In genomic region chr6:20217476-20217855, GRCh38 we compare ENCODE assay signal across 12 cellular contexts. TPM values are rescaled to one million over a fixed set of nuclear protein-coding genes. Genes with fewer than 3 reads are reported as not detected.
DNase-seq lines count a peak whose midpoint lies in the region; ATAC-seq and TF ChIP-seq lines count a peak whose summit lies in the region.
"Had no signal": no experiment of that assay in that cellular context is flagged by ENCODE, and none has a peak within 500 bp of the region (broad histone marks: within the 10 kb centered on the region; RNA-seq: fewer than 3 reads in every experiment).

No MANE protein-coding gene starts in this region.

- TF ChIP-seq EP300 in stomach (IDR thresholded peaks at IDR 0.05): no peak

- H3K9me3 ChIP-seq in heart left ventricle: no peaks in the 10 kb centered on the region
- no peaks in the 10 kb centered on the region for H3K9me3 ChIP-seq in stomach

- H3K4me1 ChIP-seq in heart left ventricle (peaks cover 5 to 33% (median 19%) of the 10 kb centered on the region in 12 donors), stomach (peaks cover 20 to 29% (median 26%) of the 10 kb centered on the region in 4 donors)

- TF ChIP-seq CTCF in heart left ventricle (IDR thresholded peaks at IDR 0.05): no peak
- TF ChIP-seq CTCF in stomach (IDR thresholded peaks at IDR 0.05): no peak

- DNase-seq in NCI-H1436 (lab: John Stamatoyannopoulos, UW) (peak; percentile 44), RPMI8226 (peak; percentile 22), heart left ventricle (peak in 2 of 5 donors; percentile 33 to 50), stomach (no peak), UCSD-AML1 (lab: John Stamatoyannopoulos, UW; ENCODE audit: unreplicated experiment) (no peak), NCI-H510A treated with DMSO at 0.1 percent for 48 hours (lab: John Stamatoyannopoulos, UW) (no peak)
- DNase-seq in stimulated activated CD4-positive, alpha-beta T cell treated with anti-CD3 and anti-CD28 coated beads, Interleukin-4, amount 100 ng/mL, for 24 hours: no peak
- DNase-seq: activated naive CD8-positive, alpha-beta T cell treated with anti-CD3 and anti-CD28 coated beads, Interleukin-2, amount 10 ng/mL, durations not matched to agents 7 days and 5 days; effector CD8-positive, alpha-beta T cell; EL; HFFc6 had no signal

- TF ChIP-seq POLR2A in heart left ventricle (IDR thresholded peaks at IDR 0.05) (no peak), stomach (IDR thresholded peaks at IDR 0.05) (no peak)

- H3K27ac ChIP-seq in heart left ventricle (peak overlapping the region in 11 of 12 donors; percentile 36 to 82 (median 77)), stomach (peak overlapping the region in 4 of 5 donors; percentile 31 to 44 (median 34))

- H3K4me3 ChIP-seq in heart left ventricle (peak overlapping the region in 4 of 12 donors; percentile 5 to 11 (median 7)), stomach (no peak overlapping the region)

- WGBS in heart left ventricle, 4 donors: 20 to 26% (median 25%) methylated on average over 2 of the region's 2 CpGs
- 12 to 40% (median 29%) methylated on average over 2 of the region's 2 CpGs for WGBS in stomach, 5 donors

- ATAC-seq in heart left ventricle (peak; percentile 55 to 70 (median 67)), HG03354 (IDR thresholded peaks at IDR 0.05; ENCODE audit: poor library complexity, severe bottlenecking, unreplicated experiment) (no peak)

- H3K27me3 ChIP-seq in heart left ventricle (no peaks in the 10 kb centered on the region), stomach (no peaks in the 10 kb centered on the region)

- H3K36me3 ChIP-seq in heart left ventricle: no peaks in the 10 kb centered on the region
- H3K36me3 ChIP-seq in stomach: no peaks in the 10 kb centered on the region

- intact Hi-C loops in heart left ventricle (cut with DNase I) (loop anchor here in 4 of 10 donors (10.0 kb wide), 2 partner anchors 93 to 187 kb away; partner anchors contain the start of gene E2F3 (in 2 of the 4)), stomach (cut with DNase I; ENCODE audit: low total_unique reads) (no loop called here)

RNA-seq across cellular contexts. Expression of gene MBOAT1, which starts 5.2 kb away (rescaled TPM):
- 10 to 100 TPM in 2 of 9 donors, 1 to 10 TPM in 7; 2.6 to 14.4 (median 4.3) TPM for total RNA-seq in heart left ventricle
- polyA plus RNA-seq in heart left ventricle: 1 to 10 TPM; 2.1 to 2.5 TPM
- 10 to 100 TPM; 11.1 to 47.2 (median 19.2) TPM for total RNA-seq in stomach
- polyA plus RNA-seq in stomach: 1 to 10 TPM; 2.4 to 5.5 (median 2.9) TPM

Comparison
In these comparisons a context has a peak if more than half of its experiments do, and no peak if none do; other contexts are left out.
1. DNase-seq: peak in NCI-H1436 (single experiment) and RPMI8226 (single experiment); none in stomach (single experiment), UCSD-AML1 (single experiment), NCI-H510A treated with DMSO at 0.1 percent for 48 hours (single experiment) and stimulated activated CD4-positive, alpha-beta T cell treated with anti-CD3 and anti-CD28 coated beads, Interleukin-4, amount 100 ng/mL, for 24 hours (single experiment).